In the genomic region with DNA sequence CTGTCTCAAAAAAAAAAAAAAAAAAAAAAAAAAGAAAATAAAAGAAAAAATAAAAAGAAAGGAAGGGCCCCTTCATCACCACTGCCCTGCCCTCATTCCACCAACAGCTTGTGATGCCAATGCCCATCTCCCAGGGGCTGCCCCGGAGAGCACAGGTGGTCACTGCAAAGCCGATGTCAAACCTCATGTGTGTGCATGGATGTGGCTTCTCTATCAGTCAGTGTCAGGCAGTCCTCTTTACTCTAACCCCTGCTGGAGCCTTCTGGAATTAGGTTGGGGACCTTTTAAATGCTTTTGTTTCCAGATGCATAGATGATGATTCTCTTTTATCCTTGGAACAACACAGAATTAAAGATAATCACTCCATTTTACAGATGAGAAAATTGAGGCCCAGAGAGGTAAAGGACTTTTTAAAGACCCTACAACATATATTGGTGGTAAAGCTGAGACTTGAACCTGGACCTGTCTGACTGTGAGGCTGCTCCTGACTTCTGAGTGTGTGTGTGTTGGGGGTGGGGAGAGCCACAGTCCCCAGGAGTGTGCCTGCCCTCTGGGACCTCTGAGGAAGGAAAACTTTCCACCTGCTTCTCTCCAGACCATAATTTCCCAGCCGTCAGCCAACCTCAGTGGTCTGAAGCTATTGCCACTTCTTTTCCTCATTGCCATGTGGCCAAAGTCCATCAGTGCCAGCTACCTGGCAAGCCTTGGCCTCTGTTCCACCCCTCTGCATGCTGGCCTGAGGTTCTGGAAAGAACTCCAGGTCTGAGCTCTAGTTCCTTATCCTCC, we compare ENCODE assay signal across 25 cellular contexts. TPM values are rescaled to one million over a fixed set of nuclear protein-coding genes. Genes with fewer than 3 reads are reported as not detected.
DNase-seq lines count a peak whose midpoint lies in the region; ATAC-seq, FAIRE-seq and TF ChIP-seq lines count a peak whose summit lies in the region.
"Had no signal": no experiment of that assay in that cellular context is flagged by ENCODE, and none has a peak within 500 bp of the region (broad histone marks: within the 10 kb centered on the region; RNA-seq: fewer than 3 reads in every experiment).

No MANE protein-coding gene starts in this region.

- peaks cover 2% of the 10 kb centered on the region for H3K9me3 Mint-ChIP-seq in glutamatergic neuron (ENCODE audit: unreplicated experiment)
- H3K9me3 Mint-ChIP-seq: activated T-helper 2 cell treated with anti-CD3 and anti-CD28 coated beads, Interferon-gamma antibody, Interleukin-2, Interleukin-4, amounts not matched to agents 10 μg/mL and 5 μg/mL and 100 μg/mL, durations not matched to agents 14 hours and 24 hours and 36 hours; CD4-positive, alpha-beta memory T cell; dendritic cell treated with granulocyte-macrophage colony-stimulating factor and Interleukin-4, amounts not matched to agents 40 ng/mL and 50 ng/mL, for 4 days; naive thymus-derived CD8-positive, alpha-beta T cell; T-cell had no signal

- FAIRE-seq in small intestine (lab: Jason Lieb, UNC), result no peak

- H3K4me1 Mint-ChIP-seq in glutamatergic neuron (ENCODE audit: low read depth, unreplicated experiment), result peaks cover 2% of the 10 kb centered on the region

- no peak for ATAC-seq in HG03354 (IDR thresholded peaks at IDR 0.05; ENCODE audit: poor library complexity, severe bottlenecking, unreplicated experiment)
- ATAC-seq: foreskin keratinocyte; naive thymus-derived CD8-positive, alpha-beta T cell; Right ventricle myocardium inferior; sciatic nerve; T-cell had no signal

- H3K27me3 Mint-ChIP-seq in glutamatergic neuron (ENCODE audit: unreplicated experiment), result peaks cover 10% of the 10 kb centered on the region

- DNase-seq in G401 (ENCODE audit: low spot score) (peak; percentile 85), NCI-H69 (lab: John Stamatoyannopoulos, UW) (peak; percentile 70), glutamatergic neuron (no peak), small intestine (peak; percentile 99), NCI-H510A (lab: John Stamatoyannopoulos, UW) (no peak), GM10266 (ENCODE audit: extremely low spot score) (no peak)
- DNase-seq: activated CD4-positive, alpha-beta T cell treated with anti-CD3 and anti-CD28 coated beads for 4 hours; CD4-positive, alpha-beta memory T cell; foreskin keratinocyte; GOT3; hippocampal formation; islet precursor cell; naive thymus-derived CD8-positive, alpha-beta T cell; NCI-H1105; NCI-H526; T-cell had no signal

- no peak overlapping the region for H3K27ac Mint-ChIP-seq in glutamatergic neuron (ENCODE audit: unreplicated experiment)
- H3K27ac Mint-ChIP-seq: activated T-helper 2 cell treated with anti-CD3 and anti-CD28 coated beads, Interferon-gamma antibody, Interleukin-2, Interleukin-4, amounts not matched to agents 10 μg/mL and 5 μg/mL and 100 μg/mL, durations not matched to agents 14 hours and 24 hours and 36 hours; dendritic cell treated with granulocyte-macrophage colony-stimulating factor and Interleukin-4, amounts not matched to agents 40 ng/mL and 50 ng/mL, for 4 days; T-cell had no signal

- no peaks in the 10 kb centered on the region for H3K36me3 ChIP-seq in small intestine (ENCODE audit: control insufficient read depth in 2 of 2, insufficient read depth in 2 of 2, low read length in 2 of 2)

- no peaks in the 10 kb centered on the region for H3K9me3 ChIP-seq in small intestine (ENCODE audit: control insufficient read depth, low read depth)

- no peak overlapping the region for H3K4me3 ChIP-seq in small intestine (ENCODE audit: low read depth in 1 of 2, low read length in 2 of 2)
- H3K4me3 ChIP-seq: lung had no signal

- TF ChIP-seq CTCF in glutamatergic neuron (IDR thresholded peaks at IDR 0.05; ENCODE audit: partially characterized antibody, unreplicated experiment) (no peak), GM10266 (IDR thresholded peaks at IDR 0.05; ENCODE audit: control insufficient read depth, insufficient read depth, low read depth, missing control alignments) (no peak)

- peak overlapping the region; percentile 81 to 92 for H3K27ac ChIP-seq in small intestine (ENCODE audit: low read depth in 1 of 2, low read length in 1 of 2)
- H3K27ac ChIP-seq: epithelial cell of prostate, foreskin keratinocyte, parathyroid adenoma had no signal

- H3K36me3 Mint-ChIP-seq in glutamatergic neuron (ENCODE audit: unreplicated experiment), result no peaks in the 10 kb centered on the region
- H3K36me3 Mint-ChIP-seq: CD4-positive, alpha-beta memory T cell; T-cell had no signal

- H3K27me3 ChIP-seq in small intestine (ENCODE audit: control insufficient read depth in 2 of 2, insufficient read depth in 2 of 2, low read length in 2 of 2), result peaks cover 0 to 3% of the 10 kb centered on the region in 2 donors
- H3K27me3 ChIP-seq: foreskin keratinocyte had no signal

- WGBS in small intestine, 3 donors, result 30 to 60% (median 60%) methylated on average over 3 of the region's 3 CpGs

- in situ Hi-C loops in G401 (cut with HindIII; ENCODE audit: low sequenced_read_pairs), result no loop called here

- peak overlapping the region; percentile 20 for H3K4me3 Mint-ChIP-seq in glutamatergic neuron (ENCODE audit: unreplicated experiment)
- H3K4me3 Mint-ChIP-seq: CD4-positive, alpha-beta memory T cell; dendritic cell treated with granulocyte-macrophage colony-stimulating factor and Interleukin-4, amounts not matched to agents 40 ng/mL and 50 ng/mL, for 4 days; T-cell had no signal

- peaks cover 4 to 8% of the 10 kb centered on the region in 2 donors for H3K4me1 ChIP-seq in small intestine (ENCODE audit: control insufficient read depth in 2 of 2, insufficient read depth in 1 of 2, low read depth in 1 of 2, low read length in 1 of 2)
- H3K4me1 ChIP-seq: foreskin keratinocyte, parathyroid adenoma had no signal

RNA-seq across cellular contexts. Expression of a gene that starts 3.0 kb away (rescaled TPM):
- total RNA-seq in G401 (2014; rRNA removed; shearing (Covaris generic)), result 26.6 and 36.1 TPM in 2 replicates
- total RNA-seq in glutamatergic neuron (ENCODE audit: unreplicated experiment), result 9.9 TPM
- polyA plus RNA-seq in small intestine, result 100 to 1,000 TPM; 221 to 414 (median 262) TPM
- total RNA-seq: CD4-positive, alpha-beta memory T cell; naive thymus-derived CD8-positive, alpha-beta T cell had no signal
- polyA plus RNA-seq: CD4-positive, alpha-beta memory T cell; naive thymus-derived CD8-positive, alpha-beta T cell had no signal

RNA-seq across cellular contexts. Expression of a gene that starts 17.9 kb away (rescaled TPM):
- not detected in 2 replicates for total RNA-seq in G401 (2014; rRNA removed; shearing (Covaris generic))
- total RNA-seq in glutamatergic neuron (ENCODE audit: unreplicated experiment), result 156 TPM
- 1 to 10 TPM in 2 of 3 donors, not detected in 1; 1.6 to 2.9 TPM for polyA plus RNA-seq in small intestine
- total RNA-seq: foreskin keratinocyte; LHCN-M2; naive thymus-derived CD8-positive, alpha-beta T cell; Right ventricle myocardium inferior had no signal
- polyA plus RNA-seq: CD4-positive, alpha-beta memory T cell; foreskin keratinocyte; naive thymus-derived CD8-positive, alpha-beta T cell had no signal

RNA-seq across cellular contexts. Expression of a gene that starts 33.5 kb away (rescaled TPM):
- total RNA-seq in G401 (2014; rRNA removed; shearing (Covaris generic)), result 39.4 and 56.4 TPM in 2 replicates
- total RNA-seq in glutamatergic neuron (ENCODE audit: unreplicated experiment), result 743 TPM
- 1 to 10 TPM in 2 of 3 donors, not detected in 1; 1.1 to 1.2 TPM for polyA plus RNA-seq in small intestine
- total RNA-seq: activated T-helper 2 cell treated with anti-CD3 and anti-CD28 coated beads, Interferon-gamma antibody, Interleukin-2, Interleukin-4, amounts not matched to agents 10 μg/mL and 5 μg/mL and 100 μg/mL, durations not matched to agents 14 hours and 24 hours and 36 hours; CD4-positive, alpha-beta memory T cell; foreskin keratinocyte; naive thymus-derived CD8-positive, alpha-beta T cell; T-cell had no signal
- polyA plus RNA-seq: CD4-positive, alpha-beta memory T cell; foreskin keratinocyte; naive thymus-derived CD8-positive, alpha-beta T cell had no signal

Comparison
In these comparisons a context has a peak if more than half of its experiments do, and no peak if none do; other contexts are left out.
1. DNase-seq: peak in G401 (single experiment), NCI-H69 (single experiment) and small intestine (single experiment); none in glutamatergic neuron (single experiment), NCI-H510A (single experiment) and GM10266 (single experiment).
2. RNA of a gene that starts 17.9 kb away (total RNA-seq): 156 TPM in glutamatergic neuron (single experiment); not detected in G401; every median in the first group is over 100 times any median in the second.
3. RNA of a gene that starts 33.5 kb away (total RNA-seq): 743 TPM in glutamatergic neuron (single experiment); 39.4 to 56.4 TPM in G401; every median in the first group is over 10 times any median in the second.